In the genomic region with DNA sequence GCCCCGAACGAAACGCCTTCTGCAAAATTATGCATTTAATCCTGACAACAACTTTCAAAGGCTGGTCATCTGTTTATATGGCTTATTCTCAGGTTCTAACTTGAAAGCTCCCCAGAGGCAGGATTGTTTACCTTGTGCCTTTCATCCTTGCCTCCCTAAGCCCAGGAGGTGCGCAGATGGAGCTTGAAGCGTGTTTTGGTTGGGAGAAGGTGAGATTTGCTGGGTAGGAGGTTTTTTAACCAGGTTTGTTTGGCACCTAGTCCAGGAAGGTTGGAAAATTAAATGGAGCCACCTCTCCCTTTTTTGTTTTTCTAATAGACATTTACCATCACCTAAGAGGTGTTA, we compare ENCODE assay signal across 8 cellular contexts. TPM values are rescaled to one million over a fixed set of nuclear protein-coding genes. Genes with fewer than 3 reads are reported as not detected.
A peak's percentile ranks its signal among the peaks of the same experiment; 100 is the strongest.
DNase-seq lines count a peak whose midpoint lies in the region; ATAC-seq and TF ChIP-seq lines count a peak whose summit lies in the region.

No MANE protein-coding gene starts in this region.

- ATAC-seq in right lobe of liver, result no peak
- no peak for ATAC-seq in upper lobe of right lung

- H3K27me3 ChIP-seq in adrenal gland (no peaks in the 10 kb centered on the region), right lobe of liver (no peaks in the 10 kb centered on the region), upper lobe of right lung (no peaks in the 10 kb centered on the region)

- H3K27ac ChIP-seq in adrenal gland (peak overlapping the region in 2 of 5 donors; percentile 55 to 80), right lobe of liver (no peak overlapping the region), upper lobe of right lung (peak overlapping the region; percentile 84)

- H3K9me3 ChIP-seq in adrenal gland (replicated peaks in 1 of 3) (no peaks in the 10 kb centered on the region), right lobe of liver (no peaks in the 10 kb centered on the region), upper lobe of right lung (no peaks in the 10 kb centered on the region)

- TF ChIP-seq POLR2A in adrenal gland (IDR thresholded peaks at IDR 0.05), result no peak
- no peak for TF ChIP-seq POLR2A in right lobe of liver (IDR thresholded peaks at IDR 0.05)

- WGBS in adrenal gland, 4 donors, result 3 to 7% (median 6%) methylated on average over 5 of the region's 5 CpGs
- 4% methylated on average over 5 of the region's 5 CpGs for WGBS in right lobe of liver (ENCODE audit: insufficient coverage, low coverage, low lambda C conversion rate, missing lambda C conversion rate)

- DNase-seq in activated naive CD4-positive, alpha-beta T cell treated with anti-CD3 and anti-CD28 coated beads, Interleukin-2, amount 10 ng/mL, durations not matched to agents 7 days and 5 days, result no peak
- no peak for DNase-seq in activated naive CD4-positive, alpha-beta T cell treated with Interleukin-2 at 50 U/mL for 16 hours
- DNase-seq in adrenal gland (no peak), right lobe of liver (no peak), upper lobe of right lung (no peak), nucleus accumbens (lab: John Stamatoyannopoulos, UW) (no peak), medulla oblongata (ENCODE audit: extremely low spot score) (no peak), amniotic stem cell (lab: John Stamatoyannopoulos, UW) (no peak)

- peaks cover 7% of the 10 kb centered on the region for H3K27me3 Mint-ChIP-seq in activated naive CD4-positive, alpha-beta T cell treated with anti-CD3 and anti-CD28 coated beads, Interleukin-2, amount 10 ng/mL, durations not matched to agents 7 days and 5 days

- H3K4me1 Mint-ChIP-seq in activated naive CD4-positive, alpha-beta T cell treated with anti-CD3 and anti-CD28 coated beads, Interleukin-2, amount 10 ng/mL, durations not matched to agents 7 days and 5 days, result peaks cover 36% of the 10 kb centered on the region

- peak overlapping the region in 3 of 4 donors; percentile 63 to 87 (median 69) for H3K4me3 ChIP-seq in adrenal gland
- peak overlapping the region; percentile 77 to 91 (median 89) for H3K4me3 ChIP-seq in right lobe of liver
- peak overlapping the region; percentile 85 for H3K4me3 ChIP-seq in upper lobe of right lung

- CTCF ChIA-PET in activated naive CD4-positive, alpha-beta T cell treated with anti-CD3 and anti-CD28 coated beads, Interleukin-2, amount 10 ng/mL, durations not matched to agents 7 days and 5 days (lab: Charles Lee), result interaction anchor here (1.6 to 3.9 kb wide), 2 partner anchors 11 to 348 kb away, joined by 5 to 21 read pairs; no protein-coding TSS in a partner anchor

- H3K27ac Mint-ChIP-seq in activated naive CD4-positive, alpha-beta T cell treated with anti-CD3 and anti-CD28 coated beads, Interleukin-2, amount 10 ng/mL, durations not matched to agents 7 days and 5 days, result peak overlapping the region; percentile 99

- TF ChIP-seq CTCF in adrenal gland (IDR thresholded peaks at IDR 0.05), result no peak
- no peak for TF ChIP-seq CTCF in right lobe of liver (IDR thresholded peaks at IDR 0.05)
- TF ChIP-seq CTCF in upper lobe of right lung (IDR thresholded peaks at IDR 0.05), result no peak

- H3K4me3 Mint-ChIP-seq in activated naive CD4-positive, alpha-beta T cell treated with anti-CD3 and anti-CD28 coated beads, Interleukin-2, amount 10 ng/mL, durations not matched to agents 7 days and 5 days, result peak overlapping the region; percentile 88

- H3K36me3 ChIP-seq in adrenal gland (replicated peaks in 1 of 2) (no peaks in the 10 kb centered on the region), right lobe of liver (no peaks in the 10 kb centered on the region), upper lobe of right lung (no peaks in the 10 kb centered on the region)

- H3K9me3 Mint-ChIP-seq in activated naive CD4-positive, alpha-beta T cell treated with anti-CD3 and anti-CD28 coated beads, Interleukin-2, amount 10 ng/mL, durations not matched to agents 7 days and 5 days, result no peaks in the 10 kb centered on the region

- intact Hi-C loops in adrenal gland (cut with DNase I), result loop anchor here (5.0 to 10.0 kb wide), 2 partner anchors 240 to 348 kb away; no protein-coding TSS in a partner anchor
- intact Hi-C loops in right lobe of liver (cut with DNase I), result no loop called here
- intact Hi-C loops in upper lobe of right lung (cut with DNase I), result loop anchor here (5.0 kb wide), 1 partner anchor 348 kb away; no protein-coding TSS in a partner anchor

- H3K4me1 ChIP-seq in adrenal gland (replicated peaks in 1 of 2), result peaks cover 7 to 19% of the 10 kb centered on the region in 2 donors
- H3K4me1 ChIP-seq in right lobe of liver, result peaks cover 0 to 12% (median 2%) of the 10 kb centered on the region in 4 donors
- peaks cover 15% of the 10 kb centered on the region for H3K4me1 ChIP-seq in upper lobe of right lung

- peaks cover 3% of the 10 kb centered on the region for H3K36me3 Mint-ChIP-seq in activated naive CD4-positive, alpha-beta T cell treated with anti-CD3 and anti-CD28 coated beads, Interleukin-2, amount 10 ng/mL, durations not matched to agents 7 days and 5 days

RNA-seq across cellular contexts. Expression of gene TSEN2, which starts 0.7 kb away (rescaled TPM):
- total RNA-seq in adrenal gland, result 10 to 100 TPM; 11.1 to 23.9 (median 15.8) TPM
- polyA plus RNA-seq in adrenal gland, result 10 to 100 TPM; 22.0 to 27.6 (median 25.4) TPM
- 1 to 10 TPM; 4.7 to 9.2 (median 6.4) TPM for total RNA-seq in right lobe of liver
- total RNA-seq in upper lobe of right lung, result 16.0 TPM

Comparison
In these comparisons a context has a peak if more than half of its experiments do, and no peak if none do; other contexts are left out.
1. intact Hi-C loops: an anchor here in adrenal gland (5.0 to 10.0 kb wide) and upper lobe of right lung (5.0 kb wide); none called in right lobe of liver.